ENCODE assay signal across 11 cellular contexts in genomic region chr21:44866780-44867179, GRCh38. TPM values are rescaled to one million over a fixed set of nuclear protein-coding genes. Genes with fewer than 3 reads are reported as not detected.
DNase-seq lines count a peak whose midpoint lies in the region; ATAC-seq, FAIRE-seq and TF ChIP-seq lines count a peak whose summit lies in the region.
"Had no signal": no experiment of that assay in that cellular context is flagged by ENCODE, and none has a peak within 500 bp of the region (broad histone marks: within the 10 kb centered on the region; RNA-seq: fewer than 3 reads in every experiment).

No MANE protein-coding gene starts in this region.

- ATAC-seq in HG02981 (IDR thresholded peaks at IDR 0.05; ENCODE audit: unreplicated experiment), result no peak
- ATAC-seq in activated naive CD4-positive, alpha-beta T cell treated with anti-CD3 and anti-CD28 coated beads, Interleukin-2, amount 50 U/mL, for 72 hours, result no peak

- no peaks in the 10 kb centered on the region for H3K27me3 ChIP-seq in PC-9 (ENCODE audit: insufficient read depth, low read depth)
- H3K27me3 ChIP-seq in endothelial cell of umbilical vein (ENCODE audit: control insufficient read depth in 2 of 2, insufficient read depth in 2 of 2, low read length in 2 of 2), result no peaks in the 10 kb centered on the region
- no peaks in the 10 kb centered on the region for H3K27me3 ChIP-seq in sigmoid colon
- H3K27me3 ChIP-seq: cardiac muscle cell, neutrophil, transverse colon had no signal

- 0 out of 2 replicates have a peak overlapping the region, but pooled peaks have one; percentile 9 for H3K4me2 ChIP-seq in PC-9
- H3K4me2 ChIP-seq in endothelial cell of umbilical vein (ENCODE audit: insufficient read depth, low read length), result peak overlapping the region; percentile 89

- no peaks in the 10 kb centered on the region for H3K9me1 ChIP-seq in endothelial cell of umbilical vein (replicated peaks; ENCODE audit: control insufficient read depth, extremely low read depth, insufficient read depth, low read length)

- H3K36me3 ChIP-seq in PC-9 (ENCODE audit: low read depth), result peaks cover 20% of the 10 kb centered on the region
- H3K36me3 ChIP-seq in endothelial cell of umbilical vein (ENCODE audit: control insufficient read depth in 2 of 2, extremely low read depth in 1 of 2, insufficient read depth in 2 of 2, low read length in 2 of 2), result peaks cover 14 to 25% of the 10 kb centered on the region in 2 experiments
- H3K36me3 ChIP-seq in sigmoid colon, result peaks cover 5 to 26% (median 18%) of the 10 kb centered on the region in 4 donors

- no peaks in the 10 kb centered on the region for H3K9me3 Mint-ChIP-seq in activated naive CD4-positive, alpha-beta T cell treated with anti-CD3 and anti-CD28 coated beads, Interleukin-2, amount 50 U/mL, for 72 hours

- intact Hi-C loops in PC-9 (cut with micrococcal nuclease; ENCODE audit: unreplicated experiment) (no loop called here), endothelial cell of umbilical vein (cut with micrococcal nuclease) (no loop called here), sigmoid colon (cut with DNase I) (loop anchor here (5.0 kb wide), 1 partner anchor 64 kb away; the partner anchor contains the start of gene UBE2G2)

- H3K27ac ChIP-seq in PC-9 (no peak overlapping the region), endothelial cell of umbilical vein (ENCODE audit: insufficient read depth, low read depth, low read length) (peak overlapping the region; percentile 97), sigmoid colon (peak overlapping the region in 3 of 4 donors; percentile 7 to 98 (median 98))
- H3K27ac ChIP-seq: cardiac muscle cell had no signal

- 63 to 78% methylated on average over 7 of the region's 7 CpGs for WGBS in sigmoid colon, 2 donors

- BruUV-seq in PC-9 (replicated peaks; lab: Mats Ljungman, UMichigan) (no TSS peak), endothelial cell of umbilical vein (replicated peaks; lab: Mats Ljungman, UMichigan) (no TSS peak)

- CTCF ChIA-PET in PC-9 (lab: Charles Lee) (no interaction called here), endothelial cell of umbilical vein (lab: Charles Lee) (interaction anchor here (1.0 to 1.9 kb wide), 3 partner anchors 26 to 66 kb away, joined by 4 to 11 read pairs (median 6); partner anchors contain the start of gene UBE2G2)

- no peaks in the 10 kb centered on the region for H3K9me2 ChIP-seq in PC-9 (ENCODE audit: insufficient read depth)

- dilution Hi-C loops in endothelial cell of umbilical vein (cut with MboI; ENCODE audit: extremely low pct_ligation_motif_present, low sequenced_read_pairs), result no loop called here

- TF ChIP-seq CTCF in PC-9 (conservative IDR thresholded peaks at IDR 0.05), result no peak
- no peak for TF ChIP-seq CTCF in endothelial cell of umbilical vein (IDR thresholded peaks at IDR 0.05; ENCODE audit: extremely low read depth in 1 of 2, insufficient read depth in 1 of 2, low read depth in 1 of 2, low read length in 2 of 2)
- no peak for TF ChIP-seq CTCF in sigmoid colon (IDR thresholded peaks at IDR 0.05)

- DNase-seq in NCI-H748 (lab: John Stamatoyannopoulos, UW; ENCODE audit: unreplicated experiment), result peak; percentile 49
- no peak for DNase-seq in NCI-H748 treated with DMSO at 0.1 percent for 48 hours (lab: John Stamatoyannopoulos, UW)
- no peak for DNase-seq in PC-9
- peak; percentile 84 for DNase-seq in endothelial cell of umbilical vein (ENCODE audit: low read depth, low spot score)
- DNase-seq in sigmoid colon, result no peak
- DNase-seq in cerebellum (ENCODE audit: low spot score), result no peak
- no peak for DNase-seq in activated naive CD4-positive, alpha-beta T cell treated with anti-CD3 and anti-CD28 coated beads, Interleukin-2, amount 50 U/mL, for 72 hours (ENCODE audit: low spot score in 2 of 2)
- DNase-seq: transverse colon had no signal

- TF ChIP-seq POLR2A in endothelial cell of umbilical vein (IDR thresholded peaks at IDR 0.05; ENCODE audit: low read depth, low read length) (no peak), sigmoid colon (IDR thresholded peaks at IDR 0.05) (no peak)

- H3K36me3 Mint-ChIP-seq in activated naive CD4-positive, alpha-beta T cell treated with anti-CD3 and anti-CD28 coated beads, Interleukin-2, amount 50 U/mL, for 72 hours, result peaks cover 0 to 30% of the 10 kb centered on the region in 2 donors

- TF ChIP-seq EP300 in sigmoid colon (IDR thresholded peaks at IDR 0.05), result no peak

- H3K4me3 ChIP-seq in PC-9 (no peak overlapping the region), endothelial cell of umbilical vein (replicated peaks in 1 of 3; ENCODE audit: insufficient read depth in 1 of 3, low read depth in 1 of 3, low read length in 3 of 3) (no peak overlapping the region), sigmoid colon (no peak overlapping the region)
- H3K4me3 ChIP-seq: cardiac muscle cell, transverse colon had no signal

- POLR2A ChIA-PET in PC-9 (lab: Charles Lee; ENCODE audit: unreplicated experiment), result no interaction called here
- POLR2A ChIA-PET in endothelial cell of umbilical vein (lab: Charles Lee), result no interaction called here

- peak; percentile 92 for FAIRE-seq in endothelial cell of umbilical vein (lab: Jason Lieb, UNC)

- peaks cover 52% of the 10 kb centered on the region for H4K20me1 ChIP-seq in PC-9 (ENCODE audit: insufficient read depth)
- H4K20me1 ChIP-seq in endothelial cell of umbilical vein (replicated peaks; ENCODE audit: control insufficient read depth, extremely low read depth, insufficient read depth, low read length), result peaks cover 5% of the 10 kb centered on the region

- peak overlapping the region; percentile 28 for H3K9ac ChIP-seq in endothelial cell of umbilical vein (replicated peaks; ENCODE audit: extremely low read depth, insufficient read depth, low read length)

- H3K4me1 ChIP-seq in PC-9 (replicated peaks; ENCODE audit: insufficient read depth) (peaks cover 51% of the 10 kb centered on the region), endothelial cell of umbilical vein (ENCODE audit: control insufficient read depth, extremely low read depth, insufficient read depth, low read length) (peaks cover 59% of the 10 kb centered on the region), sigmoid colon (peaks cover 0 to 83% (median 73%) of the 10 kb centered on the region in 4 donors)

- H3K9me3 ChIP-seq in PC-9 (ENCODE audit: insufficient read depth, low read depth) (no peaks in the 10 kb centered on the region), endothelial cell of umbilical vein (replicated peaks; ENCODE audit: control insufficient read depth, insufficient read depth, low read length) (no peaks in the 10 kb centered on the region), sigmoid colon (no peaks in the 10 kb centered on the region)
- H3K9me3 ChIP-seq: neutrophil, transverse colon had no signal

- no peak overlapping the region for H2AFZ ChIP-seq in PC-9
- no peak overlapping the region for H2AFZ ChIP-seq in endothelial cell of umbilical vein (ENCODE audit: low read depth, low read length)

- H3K79me2 ChIP-seq in PC-9 (ENCODE audit: low read depth) (peaks cover 91% of the 10 kb centered on the region), endothelial cell of umbilical vein (ENCODE audit: control insufficient read depth, insufficient read depth, low read length) (peaks cover 93% of the 10 kb centered on the region)

- peak overlapping the region in 1 of 2 donors; percentile 69 for H3K27ac Mint-ChIP-seq in activated naive CD4-positive, alpha-beta T cell treated with anti-CD3 and anti-CD28 coated beads, Interleukin-2, amount 50 U/mL, for 72 hours

- peaks cover 36% of the 10 kb centered on the region for H3F3A ChIP-seq in PC-9 (ENCODE audit: insufficient read depth, low read depth)

RNA-seq across cellular contexts. Expression of gene PTTG1IP, which starts 6.7 kb away (rescaled TPM):
- 162 and 174 TPM in 2 replicates for total RNA-seq in PC-9 (2021)
- total RNA-seq in endothelial cell of umbilical vein, result 406 and 415 TPM in 2 replicates
- polyA plus RNA-seq in endothelial cell of umbilical vein, result 313 and 342 TPM in 2 replicates
- polyA plus RNA-seq in endothelial cell of umbilical vein (2011; cell fraction: cytosol; rRNA removed), result 289 and 309 TPM in 2 replicates
- 194 and 204 TPM in 2 replicates for polyA plus RNA-seq in endothelial cell of umbilical vein (2011; cell fraction: nucleus; rRNA removed)
- 314 and 368 TPM in 2 replicates for polyA plus RNA-seq in endothelial cell of umbilical vein (2012)
- 267 and 299 TPM in 2 replicates for polyA minus RNA-seq in endothelial cell of umbilical vein
- 103 TPM for polyA minus RNA-seq in endothelial cell of umbilical vein (2011; cell fraction: cytosol; rRNA and poly(A)+ RNA removed)
- 77.5 and 96.0 TPM in 2 replicates for polyA minus RNA-seq in endothelial cell of umbilical vein (2011; cell fraction: nucleus; rRNA and poly(A)+ RNA removed)
- total RNA-seq in sigmoid colon, result 100 to 1,000 TPM; 158 to 208 (median 188) TPM
- polyA plus RNA-seq in sigmoid colon, result 100 to 1,000 TPM in 1 of 3 donors, 10 to 100 TPM in 2; 49.7 to 146 (median 59.5) TPM
- 93.7 TPM for total RNA-seq in cerebellum
- total RNA-seq in activated naive CD4-positive, alpha-beta T cell treated with anti-CD3 and anti-CD28 coated beads, Interleukin-2, amount 50 U/mL, for 72 hours, result 10 to 100 TPM; 61.7 to 99.8 TPM

RNA-seq across cellular contexts. Expression of gene SUMO3, which starts 48.9 kb away (rescaled TPM):
- 79.6 and 81.5 TPM in 2 replicates for total RNA-seq in PC-9 (2021)
- 99.7 and 102 TPM in 2 replicates for total RNA-seq in endothelial cell of umbilical vein
- 109 and 123 TPM in 2 replicates for polyA plus RNA-seq in endothelial cell of umbilical vein
- 115 and 130 TPM in 2 replicates for polyA plus RNA-seq in endothelial cell of umbilical vein (2011; cell fraction: cytosol; rRNA removed)
- 46.3 and 55.9 TPM in 2 replicates for polyA plus RNA-seq in endothelial cell of umbilical vein (2011; cell fraction: nucleus; rRNA removed)
- 107 and 137 TPM in 2 replicates for polyA plus RNA-seq in endothelial cell of umbilical vein (2012)
- polyA minus RNA-seq in endothelial cell of umbilical vein, result 79.8 and 101 TPM in 2 replicates
- polyA minus RNA-seq in endothelial cell of umbilical vein (2011; cell fraction: cytosol; rRNA and poly(A)+ RNA removed), result 50.6 TPM
- 21.6 and 22.3 TPM in 2 replicates for polyA minus RNA-seq in endothelial cell of umbilical vein (2011; cell fraction: nucleus; rRNA and poly(A)+ RNA removed)
- total RNA-seq in sigmoid colon, result 10 to 100 TPM; 52.4 to 60.1 (median 57.9) TPM
- 100 to 1,000 TPM in 2 of 3 donors, 10 to 100 TPM in 1; 67.8 to 104 (median 103) TPM for polyA plus RNA-seq in sigmoid colon
- 43.8 TPM for total RNA-seq in cerebellum
- total RNA-seq in activated naive CD4-positive, alpha-beta T cell treated with anti-CD3 and anti-CD28 coated beads, Interleukin-2, amount 50 U/mL, for 72 hours, result 10 to 100 TPM; 72.8 to 81.2 TPM

RNA-seq across cellular contexts. Expression of gene ITGB2, which starts 53.9 kb away (rescaled TPM):
- 3.6 and 6.0 TPM in 2 replicates for total RNA-seq in PC-9 (2021)
- 0.65 and 0.91 TPM in 2 replicates for total RNA-seq in endothelial cell of umbilical vein
- polyA plus RNA-seq in endothelial cell of umbilical vein, result 0.39 and 0.59 TPM in 2 replicates
- 0.26 and 0.87 TPM in 2 replicates for polyA plus RNA-seq in endothelial cell of umbilical vein (2011; cell fraction: cytosol; rRNA removed)
- 0.30 and 0.48 TPM in 2 replicates for polyA plus RNA-seq in endothelial cell of umbilical vein (2011; cell fraction: nucleus; rRNA removed)
- 0.94 and 1.9 TPM in 2 replicates for polyA plus RNA-seq in endothelial cell of umbilical vein (2012)
- 0.19 TPM in 1 of 2 replicates, not detected in the other for polyA minus RNA-seq in endothelial cell of umbilical vein
- 0.72 TPM for polyA minus RNA-seq in endothelial cell of umbilical vein (2011; cell fraction: cytosol; rRNA and poly(A)+ RNA removed)
- polyA minus RNA-seq in endothelial cell of umbilical vein (2011; cell fraction: nucleus; rRNA and poly(A)+ RNA removed), result 0.58 TPM in 1 of 2 replicates, not detected in the other
- 10 to 100 TPM; 14.7 to 82.0 (median 48.5) TPM for total RNA-seq in sigmoid colon
- polyA plus RNA-seq in sigmoid colon, result 100 to 1,000 TPM in 1 of 3 donors, 10 to 100 TPM in 2; 21.0 to 103 (median 60.5) TPM
- total RNA-seq in cerebellum, result 6.8 TPM
- total RNA-seq in activated naive CD4-positive, alpha-beta T cell treated with anti-CD3 and anti-CD28 coated beads, Interleukin-2, amount 50 U/mL, for 72 hours, result 100 to 1,000 TPM; 151 to 272 TPM

Comparison
In these comparisons a context has a peak if more than half of its experiments do, and no peak if none do; other contexts are left out.
1. DNase-seq: peak in NCI-H748 (single experiment) and endothelial cell of umbilical vein (single experiment); none in NCI-H748 treated with DMSO at 0.1 percent for 48 hours (single experiment), PC-9 (0 of 2), sigmoid colon (single experiment), cerebellum (single experiment) and activated naive CD4-positive, alpha-beta T cell treated with anti-CD3 and anti-CD28 coated beads, Interleukin-2, amount 50 U/mL, for 72 hours (0 of 2).